ENCODE assay signal across 21 cellular contexts in the genomic region with DNA sequence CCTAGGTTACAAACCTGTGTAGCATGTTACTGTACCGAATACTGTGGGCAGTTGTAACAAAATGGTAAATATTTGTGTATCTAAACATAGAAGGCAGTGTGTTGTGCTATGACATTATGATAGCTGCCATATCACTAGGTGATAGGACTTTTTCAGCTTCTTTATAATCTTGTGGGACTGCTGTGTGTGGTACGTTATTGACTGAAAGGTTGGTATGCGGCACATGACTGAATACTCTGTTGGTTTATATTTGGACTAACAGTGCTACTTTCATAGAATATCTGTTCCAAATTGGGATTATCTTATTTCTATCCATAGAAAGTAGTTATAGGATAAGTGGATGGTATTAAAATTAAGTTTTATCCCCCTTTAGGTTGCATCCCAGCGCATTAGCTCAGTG.
DNase-seq lines count a peak whose midpoint lies in the region; ATAC-seq and TF ChIP-seq lines count a peak whose summit lies in the region.
"Had no signal": no experiment of that assay in that cellular context is flagged by ENCODE, and none has a peak within 500 bp of the region (broad histone marks: within the 10 kb centered on the region; RNA-seq: fewer than 3 reads in every experiment).

No MANE protein-coding gene starts in this region.

- no peak overlapping the region for H3K4me2 ChIP-seq in GM23338
- H3K4me2 ChIP-seq: BLaER1 treated with 17β-estradiol and CSF1 and Interleukin-3, amounts not matched to agents 10 nM and 100 nM had no signal

- CTCF ChIA-PET in activated naive CD4-positive, alpha-beta T cell treated with anti-CD3 and anti-CD28 coated beads, Interleukin-2, amount 10 ng/mL, durations not matched to agents 7 days and 5 days (lab: Charles Lee) = no interaction called here

- H3K4me1 Mint-ChIP-seq in activated naive CD4-positive, alpha-beta T cell treated with anti-CD3 and anti-CD28 coated beads, Interleukin-2, amount 10 ng/mL, durations not matched to agents 7 days and 5 days = no peaks in the 10 kb centered on the region
- peaks cover 31% of the 10 kb centered on the region for H3K4me1 Mint-ChIP-seq in GM23338
- H3K4me1 Mint-ChIP-seq in type B pancreatic cell (ENCODE audit: unreplicated experiment) = no peaks in the 10 kb centered on the region
- H3K4me1 Mint-ChIP-seq: CD14-positive monocyte had no signal

- DNase-seq in activated naive CD4-positive, alpha-beta T cell treated with anti-CD3 and anti-CD28 coated beads, Interleukin-2, amount 10 ng/mL, durations not matched to agents 7 days and 5 days = no peak
- no peak for DNase-seq in activated naive CD4-positive, alpha-beta T cell treated with anti-CD3 and anti-CD28 coated beads, Interleukin-2, amount 50 U/mL, for 16 hours
- no peak for DNase-seq in GM23338 (ENCODE audit: low spot score)
- no peak for DNase-seq in type B pancreatic cell (ENCODE audit: extremely low spot score, unreplicated experiment)
- DNase-seq in occipital lobe (lab: John Stamatoyannopoulos, UW) = no peak
- no peak for DNase-seq in NCI-H146 (lab: John Stamatoyannopoulos, UW)
- DNase-seq: ACHN; AML-193; BE2C; CD4-positive, alpha-beta T cell; CD8-positive, alpha-beta memory T cell; DMS 273 treated with DMSO at 0.1 percent for 48 hours; DMS79; EL; GDM1; GOT3; HCEC 1CT had no signal

- H3K79me2 ChIP-seq in GM23338 (replicated peaks; ENCODE audit: insufficient read depth) = peaks cover 86% of the 10 kb centered on the region

- no peaks in the 10 kb centered on the region for H3F3A ChIP-seq in GM23338 (replicated peaks; ENCODE audit: low read depth)

- no peak overlapping the region for H3K4me3 Mint-ChIP-seq in activated naive CD4-positive, alpha-beta T cell treated with anti-CD3 and anti-CD28 coated beads, Interleukin-2, amount 10 ng/mL, durations not matched to agents 7 days and 5 days
- H3K4me3 Mint-ChIP-seq in GM23338 (no peak overlapping the region), type B pancreatic cell (no peak overlapping the region)
- H3K4me3 Mint-ChIP-seq: CD14-positive monocyte; CD4-positive, alpha-beta T cell; CD8-positive, alpha-beta memory T cell had no signal

- no peaks in the 10 kb centered on the region for H3K9me2 ChIP-seq in GM23338 (ENCODE audit: insufficient read depth)

- TF ChIP-seq CTCF in GM23338 (conservative IDR thresholded peaks at IDR 0.05; ENCODE audit: low read depth in 2 of 2) = no peak
- TF ChIP-seq CTCF in type B pancreatic cell (conservative IDR thresholded peaks at IDR 0.05) = no peak

- no peak for ATAC-seq in GM23338

- no peak overlapping the region for H2AFZ ChIP-seq in GM23338

- no peaks in the 10 kb centered on the region for H3K27me3 Mint-ChIP-seq in activated naive CD4-positive, alpha-beta T cell treated with anti-CD3 and anti-CD28 coated beads, Interleukin-2, amount 10 ng/mL, durations not matched to agents 7 days and 5 days
- H3K27me3 Mint-ChIP-seq in GM23338 (ENCODE audit: insufficient read depth, low read depth, poor library complexity) (peaks cover 2% of the 10 kb centered on the region), type B pancreatic cell (no peaks in the 10 kb centered on the region)
- H3K27me3 Mint-ChIP-seq: CD4-positive, alpha-beta T cell; CD8-positive, alpha-beta memory T cell had no signal

- H4K20me1 ChIP-seq in GM23338 (replicated peaks; ENCODE audit: insufficient read depth) = peaks cover under 1% of the 10 kb centered on the region; the same call in 1 of the 2 replicates

- no peak overlapping the region for H3K4me3 ChIP-seq in GM23338
- H3K4me3 ChIP-seq: BLaER1 treated with 17β-estradiol and CSF1 and Interleukin-3, amounts not matched to agents 10 nM and 100 nM had no signal

- H3K36me3 Mint-ChIP-seq in activated naive CD4-positive, alpha-beta T cell treated with anti-CD3 and anti-CD28 coated beads, Interleukin-2, amount 10 ng/mL, durations not matched to agents 7 days and 5 days = no peaks in the 10 kb centered on the region
- H3K36me3 Mint-ChIP-seq in GM23338 (ENCODE audit: low read depth) (peaks cover 50% of the 10 kb centered on the region; the same call in 2 of the 3 replicates), type B pancreatic cell (peaks cover 7% of the 10 kb centered on the region)
- H3K36me3 Mint-ChIP-seq: CD8-positive, alpha-beta memory T cell had no signal

- no peaks in the 10 kb centered on the region for H3K27me3 ChIP-seq in GM23338 (ENCODE audit: insufficient read depth)
- H3K27me3 ChIP-seq: BE2C; BLaER1 treated with 17β-estradiol and CSF1 and Interleukin-3, amounts not matched to agents 10 nM and 100 nM had no signal

- H3K27ac Mint-ChIP-seq in activated naive CD4-positive, alpha-beta T cell treated with anti-CD3 and anti-CD28 coated beads, Interleukin-2, amount 10 ng/mL, durations not matched to agents 7 days and 5 days = peak overlapping the region; percentile 24
- H3K27ac Mint-ChIP-seq in GM23338 = peak overlapping the region; percentile 14; the same call in 1 of the 2 replicates
- H3K27ac Mint-ChIP-seq in type B pancreatic cell = peak overlapping the region; percentile 10
- H3K27ac Mint-ChIP-seq: CD4-positive, alpha-beta T cell had no signal

- H3K4me1 ChIP-seq in GM23338 (ENCODE audit: insufficient read depth) = peaks cover 7% of the 10 kb centered on the region
- H3K4me1 ChIP-seq: BE2C had no signal

- H3K27ac ChIP-seq in GM23338 (ENCODE audit: low read depth) = no peak overlapping the region
- peak overlapping the region; percentile 50 for H3K27ac ChIP-seq in cingulate gyrus (ENCODE audit: low read depth, low read length)
- H3K27ac ChIP-seq: 22Rv1; BLaER1 treated with 17β-estradiol and CSF1 and Interleukin-3, amounts not matched to agents 10 nM and 100 nM had no signal

- H3K9me3 Mint-ChIP-seq in activated naive CD4-positive, alpha-beta T cell treated with anti-CD3 and anti-CD28 coated beads, Interleukin-2, amount 10 ng/mL, durations not matched to agents 7 days and 5 days = no peaks in the 10 kb centered on the region
- H3K9me3 Mint-ChIP-seq in GM23338 (no peaks in the 10 kb centered on the region), type B pancreatic cell (no peaks in the 10 kb centered on the region)
- H3K9me3 Mint-ChIP-seq: CD14-positive monocyte; CD4-positive, alpha-beta T cell; CD8-positive, alpha-beta memory T cell had no signal

- H3K36me3 ChIP-seq in GM23338 (ENCODE audit: insufficient read depth) = no peaks in the 10 kb centered on the region; the same call in 1 of the 2 replicates
- H3K36me3 ChIP-seq: BE2C had no signal

TF ChIP-seq in GM23338, 12 proteins besides CTCF, POLR2A, EP300 and RAD21 (continues in another document):
- TF ChIP-seq JUNB (IDR thresholded peaks at IDR 0.05; ENCODE audit: unreplicated experiment) = no peak
- TF ChIP-seq EZH2 (IDR thresholded peaks at IDR 0.05; ENCODE audit: low read depth, unreplicated experiment) = no peak
- TF ChIP-seq EZH2phosphoT487 (IDR thresholded peaks at IDR 0.05; ENCODE audit: unreplicated experiment) = no peak
- no peak for TF ChIP-seq NANOG (IDR thresholded peaks at IDR 0.05; ENCODE audit: borderline replicate concordance)
- no peak for TF ChIP-seq ZNF114 (CRISPR knock-in tag; IDR thresholded peaks at IDR 0.05)
- TF ChIP-seq, protein P1, sequence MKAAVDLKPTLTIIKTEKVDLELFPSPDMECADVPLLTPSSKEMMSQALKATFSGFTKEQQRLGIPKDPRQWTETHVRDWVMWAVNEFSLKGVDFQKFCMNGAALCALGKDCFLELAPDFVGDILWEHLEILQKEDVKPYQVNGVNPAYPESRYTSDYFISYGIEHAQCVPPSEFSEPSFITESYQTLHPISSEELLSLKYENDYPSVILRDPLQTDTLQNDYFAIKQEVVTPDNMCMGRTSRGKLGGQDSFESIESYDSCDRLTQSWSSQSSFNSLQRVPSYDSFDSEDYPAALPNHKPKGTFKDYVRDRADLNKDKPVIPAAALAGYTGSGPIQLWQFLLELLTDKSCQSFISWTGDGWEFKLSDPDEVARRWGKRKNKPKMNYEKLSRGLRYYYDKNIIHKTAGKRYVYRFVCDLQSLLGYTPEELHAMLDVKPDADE (IDR thresholded peaks at IDR 0.05) = no peak
- TF ChIP-seq POLR2AphosphoS5 (IDR thresholded peaks at IDR 0.05; ENCODE audit: low read depth) = no peak
- no peak for TF ChIP-seq CREB1 (CRISPR knock-in tag; IDR thresholded peaks at IDR 0.05; ENCODE audit: low read depth)
